ENCODE assay signal across 16 cellular contexts in the genomic region with DNA sequence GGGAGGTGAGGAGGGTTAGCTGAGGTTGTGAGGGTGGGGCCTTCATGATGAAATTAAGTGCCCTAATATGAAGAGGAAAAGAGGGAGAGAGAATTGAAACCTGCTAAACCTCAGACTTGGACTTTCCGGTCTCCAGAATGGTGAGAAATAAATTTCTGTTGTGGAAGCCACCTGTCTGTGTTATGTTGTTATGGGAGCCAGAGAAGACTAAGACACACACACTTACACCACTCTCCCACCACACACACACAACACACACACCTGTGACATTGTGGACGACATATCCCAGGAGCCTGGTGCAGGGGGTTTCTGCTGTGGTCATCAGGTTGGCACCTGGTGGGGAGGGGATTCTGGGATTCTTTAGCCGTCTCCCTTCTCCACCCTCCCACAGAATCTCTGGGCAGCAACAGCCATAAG. TPM values are rescaled to one million over a fixed set of nuclear protein-coding genes. Genes with fewer than 3 reads are reported as not detected.
DNase-seq lines count a peak whose midpoint lies in the region; ATAC-seq, FAIRE-seq and TF ChIP-seq lines count a peak whose summit lies in the region.
"Had no signal": no experiment of that assay in that cellular context is flagged by ENCODE, and none has a peak within 500 bp of the region (broad histone marks: within the 10 kb centered on the region; RNA-seq: fewer than 3 reads in every experiment).

No MANE protein-coding gene starts in this region.

- peak in 1 of 2 experiments; percentile 91; a peak in 3 of 4 replicates for TF ChIP-seq EP300 in GM12878 (IDR thresholded peaks at IDR 0.05; ENCODE audit: borderline replicate concordance in 1 of 2, control insufficient read depth in 1 of 2, low read depth in 2 of 2, low read length in 2 of 2)

- intact Hi-C loops in GM12878 (cut with micrococcal nuclease; ENCODE audit: unreplicated experiment): loop anchor here (2.0 to 10.0 kb wide), 4 partner anchors 60 to 542 kb away; no protein-coding TSS in a partner anchor

- CTCF ChIA-PET in GM12878 (lab: Yijun Ruan, JAX): interaction anchor here (1.1 to 4.0 kb wide), 7 partner anchors 8 to 94 kb away, joined by 3 to 33 read pairs (median 6); no protein-coding TSS in a partner anchor
- CTCF ChIA-PET in activated CD4-positive, alpha-beta T cell treated with anti-CD3 and anti-CD28 coated beads, Interleukin-2, amount 10 ng/mL, durations not matched to agents 7 days and 5 days (lab: Charles Lee): no interaction called here

- H3K9me3 ChIP-seq in GM12878 (replicated peaks; ENCODE audit: control insufficient read depth, insufficient read depth, low read length): peaks cover 6% of the 10 kb centered on the region; the same call in 1 of the 3 replicates
- H3K9me3 ChIP-seq: esophagus squamous epithelium had no signal

- peaks cover 21% of the 10 kb centered on the region for H3K4me1 ChIP-seq in GM12878 (ENCODE audit: control insufficient read depth, insufficient read depth, low read length)
- H3K4me1 ChIP-seq: neural progenitor cell had no signal

- peak; percentile 75 for FAIRE-seq in GM12878 (lab: Jason Lieb, UNC)
- FAIRE-seq: islet of Langerhans had no signal

- H3K27ac ChIP-seq in GM12878 (ENCODE audit: control insufficient read depth, insufficient read depth): peak overlapping the region; percentile 76
- H3K27ac ChIP-seq: esophagus squamous epithelium, neural progenitor cell had no signal

- 2% methylated on average over 3 of the region's 3 CpGs for WGBS in GM12878 (ENCODE audit: insufficient coverage, insufficient replicate concordance, low lambda C conversion rate, missing lambda C conversion rate)

- H3K27me3 Mint-ChIP-seq in activated CD4-positive, alpha-beta T cell treated with anti-CD3 and anti-CD28 coated beads, Interleukin-2, amount 10 ng/mL, durations not matched to agents 7 days and 5 days: peaks cover 7% of the 10 kb centered on the region

- H3K4me2 ChIP-seq in GM12878 (ENCODE audit: control insufficient read depth, insufficient read depth): peak overlapping the region; percentile 39
- H3K4me2 ChIP-seq: neural progenitor cell had no signal

- TF ChIP-seq POLR2A in GM18505 (IDR thresholded peaks at IDR 0.05; ENCODE audit: borderline replicate concordance, extremely low read depth, insufficient read depth, insufficient read length): no peak
- no peak for TF ChIP-seq POLR2A in GM12878 (IDR thresholded peaks at IDR 0.05; ENCODE audit: low read depth, low read length)

- peak; percentile 34 for ATAC-seq in GM18505 (IDR thresholded peaks at IDR 0.05; ENCODE audit: unreplicated experiment)
- ATAC-seq in GM21423 (IDR thresholded peaks at IDR 0.05; ENCODE audit: unreplicated experiment): peak; percentile 19
- peak; percentile 21 for ATAC-seq in HG03064 (IDR thresholded peaks at IDR 0.05; ENCODE audit: low read depth, unreplicated experiment)
- peak; percentile 70 for ATAC-seq in GM12878

- peak overlapping the region; percentile 22; the same call in 1 of the 2 replicates for H3K4me3 ChIP-seq in GM12878
- H3K4me3 ChIP-seq: esophagus squamous epithelium, neural progenitor cell had no signal

- BruUV-seq in GM12878 (replicated peaks; lab: Mats Ljungman, UMichigan): TSS peak; percentile 94

- peak overlapping the region; percentile 22; the same call in 1 of the 2 replicates for H3K9ac ChIP-seq in GM12878 (ENCODE audit: control insufficient read depth, insufficient read depth, low read length)
- H3K9ac ChIP-seq: neural progenitor cell had no signal

- in situ Hi-C loops in GM12878 (cut with MboI): loop anchor here (10.0 kb wide), 1 partner anchor 542 kb away; no protein-coding TSS in a partner anchor
- in situ Hi-C loops in GM13977 (cut with MboI; ENCODE audit: low pct_unique_long_range_greater_than_20kb, low sequenced_read_pairs, unreplicated experiment): no loop called here

- no peak overlapping the region for H3K27ac Mint-ChIP-seq in activated CD4-positive, alpha-beta T cell treated with anti-CD3 and anti-CD28 coated beads, Interleukin-2, amount 10 ng/mL, durations not matched to agents 7 days and 5 days
- H3K27ac Mint-ChIP-seq: CD14-positive monocyte; HFFc6; neural progenitor cell; stimulated activated effector memory CD8-positive, alpha-beta T cell treated with anti-CD3 and anti-CD28 coated beads, Interleukin-12 subunit alpha, Interleukin-12 subunit beta, amount 100 ng/mL, for 72 hours had no signal

- DNase-seq in GM12878 (ENCODE audit: low read depth, low spot score) (peak; percentile 59), GM13977 (ENCODE audit: low spot score) (no peak), OCI-M1 (lab: John Stamatoyannopoulos, UW) (no peak), T1000 (lab: John Stamatoyannopoulos, UW) (no peak)
- DNase-seq in activated CD4-positive, alpha-beta T cell treated with anti-CD3 and anti-CD28 coated beads, Interleukin-2, amount 10 ng/mL, durations not matched to agents 7 days and 5 days: no peak
- DNase-seq: central memory CD4-positive, alpha-beta T cell; esophagus squamous epithelium had no signal

- H3K36me3 Mint-ChIP-seq in activated CD4-positive, alpha-beta T cell treated with anti-CD3 and anti-CD28 coated beads, Interleukin-2, amount 10 ng/mL, durations not matched to agents 7 days and 5 days (ENCODE audit: low read depth): no peaks in the 10 kb centered on the region
- H3K36me3 Mint-ChIP-seq: CD14-positive monocyte; neural progenitor cell; stimulated activated effector memory CD8-positive, alpha-beta T cell treated with anti-CD3 and anti-CD28 coated beads, Interleukin-12 subunit alpha, Interleukin-12 subunit beta, amount 100 ng/mL, for 72 hours had no signal

- RAD21 ChIA-PET in GM12878 (lab: Charles Lee; ENCODE audit: unreplicated experiment): interaction anchor here (1.1 to 3.8 kb wide), 5 partner anchors 8 to 77 kb away, joined by 3 to 19 read pairs (median 8); no protein-coding TSS in a partner anchor

- peaks cover 9% of the 10 kb centered on the region for H3K9me3 Mint-ChIP-seq in activated CD4-positive, alpha-beta T cell treated with anti-CD3 and anti-CD28 coated beads, Interleukin-2, amount 10 ng/mL, durations not matched to agents 7 days and 5 days
- H3K9me3 Mint-ChIP-seq: stimulated activated effector memory CD8-positive, alpha-beta T cell treated with anti-CD3 and anti-CD28 coated beads, Interleukin-12 subunit alpha, Interleukin-12 subunit beta, amount 100 ng/mL, for 72 hours had no signal

- POLR2A ChIA-PET in GM12878 (lab: Charles Lee): interaction anchor here (1.5 to 2.0 kb wide), 4 partner anchors 9 to 79 kb away, joined by 4 to 13 read pairs (median 6); no protein-coding TSS in a partner anchor
- POLR2A ChIA-PET in activated CD4-positive, alpha-beta T cell treated with anti-CD3 and anti-CD28 coated beads, Interleukin-2, amount 10 ng/mL, durations not matched to agents 7 days and 5 days (lab: Charles Lee): no interaction called here

- no peaks in the 10 kb centered on the region for H3K4me1 Mint-ChIP-seq in activated CD4-positive, alpha-beta T cell treated with anti-CD3 and anti-CD28 coated beads, Interleukin-2, amount 10 ng/mL, durations not matched to agents 7 days and 5 days
- H3K4me1 Mint-ChIP-seq: CD14-positive monocyte; stimulated activated effector memory CD8-positive, alpha-beta T cell treated with anti-CD3 and anti-CD28 coated beads, Interleukin-12 subunit alpha, Interleukin-12 subunit beta, amount 100 ng/mL, for 72 hours had no signal

- no peak for TF ChIP-seq RAD21 in GM12878 (IDR thresholded peaks at IDR 0.05; ENCODE audit: insufficient read depth, low read depth, low read length)

- no peaks in the 10 kb centered on the region for H3K36me3 ChIP-seq in GM12878 (ENCODE audit: control insufficient read depth in 2 of 2, insufficient read depth in 2 of 2, low read length in 1 of 2)
- H3K36me3 ChIP-seq: esophagus squamous epithelium, neural progenitor cell had no signal

- peak overlapping the region; percentile 70 for H2AFZ ChIP-seq in GM12878 (ENCODE audit: control insufficient read depth, low read depth, low read length)
- H2AFZ ChIP-seq: neural progenitor cell had no signal

- H4K20me1 ChIP-seq in GM12878 (ENCODE audit: control insufficient read depth, insufficient read depth): no peaks in the 10 kb centered on the region

- no peak overlapping the region for H3K4me3 Mint-ChIP-seq in activated CD4-positive, alpha-beta T cell treated with anti-CD3 and anti-CD28 coated beads, Interleukin-2, amount 10 ng/mL, durations not matched to agents 7 days and 5 days
- H3K4me3 Mint-ChIP-seq: CD14-positive monocyte; HFFc6; stimulated activated effector memory CD8-positive, alpha-beta T cell treated with anti-CD3 and anti-CD28 coated beads, Interleukin-12 subunit alpha, Interleukin-12 subunit beta, amount 100 ng/mL, for 72 hours had no signal

- no peak for TF ChIP-seq CTCF in GM12878 (IDR thresholded peaks at IDR 0.05 in 2 of 3, conservative IDR thresholded peaks at IDR 0.05 in 1 of 3; ENCODE audit: control insufficient read depth in 2 of 3, extremely low read depth in 1 of 3, insufficient read depth in 1 of 3, low read depth in 3 of 3, low read length in 3 of 3)
- no peak for TF ChIP-seq CTCF in GM13977 (IDR thresholded peaks at IDR 0.05; ENCODE audit: extremely low read depth, insufficient read depth, missing control alignments)

- no peaks in the 10 kb centered on the region for H3K27me3 ChIP-seq in GM12878 (replicated peaks in 1 of 2; ENCODE audit: control insufficient read depth in 2 of 2, insufficient read depth in 2 of 2, low read length in 1 of 2)

- no peaks in the 10 kb centered on the region for H3K79me2 ChIP-seq in GM12878 (ENCODE audit: control insufficient read depth, insufficient read depth, low read length)

- SMC1A ChIA-PET in GM12878 (lab: Charles Lee; ENCODE audit: uncharacterized antibody, unreplicated experiment): interaction anchor here (1.1 to 4.7 kb wide), 5 partner anchors 8 to 84 kb away, joined by 3 to 28 read pairs (median 7); no protein-coding TSS in a partner anchor

RNA-seq across cellular contexts. Expression of a gene that starts 14.0 kb away (rescaled TPM):
- 0.81 TPM in 1 of 2 replicates, not detected in the other for total RNA-seq in GM12878 (2013; cell fraction: nucleolus; rRNA removed)
- total RNA-seq in GM12878 (2014; rRNA removed) (not detected in 2 replicates), GM12878 (2014; rRNA removed; fragmentation: Illumina TruSeq; extraction: Trizol) (0.14 TPM in 1 of 2 replicates, not detected in the other), GM12878 (2021) (not detected in 2 replicates)
- not detected for polyA plus RNA-seq in GM12878 (2011; ENCODE audit: low read depth)
- polyA plus RNA-seq in GM12878 (2011; rRNA removed) (0.13 and 0.31 TPM in 2 replicates), GM12878 (2014; fragmentation: Illumina TruSeq; extraction: Trizol) (0.06 TPM in 1 of 2 replicates, not detected in the other), GM12878 (2014; fragmentation: Nextera tagmentation; extraction: Ambion mirVana) (not detected), GM12878 (2014; rRNA removed) (not detected in 2 replicates), GM12878 (2016; fragmentation: Nextera tagmentation; extraction: Ambion mirVana) (not detected)
- 0.40 and 0.84 TPM in 2 replicates for polyA plus RNA-seq in GM12878 (2011; cell fraction: cytosol; rRNA removed)
- 0.73 and 1.4 TPM in 2 replicates for polyA plus RNA-seq in GM12878 (2011; cell fraction: nucleus; rRNA removed)
- 0.28 and 1.5 TPM in 2 replicates for polyA plus RNA-seq in GM12878 (2012)
- not detected in 2 replicates for polyA minus RNA-seq in GM12878 (2011; rRNA and poly(A)+ RNA removed)
- not detected in 2 replicates for polyA minus RNA-seq in GM12878 (2011; cell fraction: cytosol; rRNA and poly(A)+ RNA removed)
- polyA minus RNA-seq in GM12878 (2011; cell fraction: nucleus; rRNA and poly(A)+ RNA removed): 0.67 TPM in 1 of 2 replicates, not detected in the other
- not detected for total RNA-seq in activated CD4-positive, alpha-beta T cell treated with anti-CD3 and anti-CD28 coated beads, Interleukin-2, amount 10 ng/mL, durations not matched to agents 7 days and 5 days
- total RNA-seq: esophagus squamous epithelium, HFFc6, LHCN-M2 had no signal
- polyA plus RNA-seq: CD14-positive monocyte had no signal

RNA-seq across cellular contexts. Expression of a gene that starts 24.0 kb away (rescaled TPM):
- 2.7 and 3.1 TPM in 2 replicates for total RNA-seq in GM12878 (2013; cell fraction: nucleolus; rRNA removed)
- total RNA-seq in GM12878 (2014; rRNA removed) (0.96 and 2.4 TPM in 2 replicates), GM12878 (2014; rRNA removed; fragmentation: Illumina TruSeq; extraction: Trizol) (0.83 and 1.3 TPM in 2 replicates), GM12878 (2021) (1.6 and 1.8 TPM in 2 replicates)
- polyA plus RNA-seq in GM12878 (2011; ENCODE audit: low read depth): 2.2 TPM
- polyA plus RNA-seq in GM12878 (2011; rRNA removed) (0.37 and 0.79 TPM in 2 replicates), GM12878 (2014; fragmentation: Illumina TruSeq; extraction: Trizol) (2.4 and 3.1 TPM in 2 replicates), GM12878 (2014; fragmentation: Nextera tagmentation; extraction: Ambion mirVana) (under 1 TPM; 0.19 to 0.55 TPM), GM12878 (2014; rRNA removed) (3.1 and 4.0 TPM in 2 replicates), GM12878 (2016; fragmentation: Nextera tagmentation; extraction: Ambion mirVana) (1 to 10 TPM; 1.1 to 3.0 TPM)
- polyA plus RNA-seq in GM12878 (2011; cell fraction: cytosol; rRNA removed): 0.64 and 0.87 TPM in 2 replicates
- 3.2 and 5.3 TPM in 2 replicates for polyA plus RNA-seq in GM12878 (2011; cell fraction: nucleus; rRNA removed)
- 3.8 and 5.3 TPM in 2 replicates for polyA plus RNA-seq in GM12878 (2012)
- polyA minus RNA-seq in GM12878 (2011; rRNA and poly(A)+ RNA removed): 0.51 and 1.5 TPM in 2 replicates
- not detected in 2 replicates for polyA minus RNA-seq in GM12878 (2011; cell fraction: cytosol; rRNA and poly(A)+ RNA removed)
- polyA minus RNA-seq in GM12878 (2011; cell fraction: nucleus; rRNA and poly(A)+ RNA removed): 1.5 and 1.8 TPM in 2 replicates
- total RNA-seq in activated CD4-positive, alpha-beta T cell treated with anti-CD3 and anti-CD28 coated beads, Interleukin-2, amount 10 ng/mL, durations not matched to agents 7 days and 5 days: not detected
- total RNA-seq: esophagus squamous epithelium, HFFc6, LHCN-M2 had no signal
- polyA plus RNA-seq: CD14-positive monocyte had no signal

RNA-seq across cellular contexts. Expression of a gene that starts 42.5 kb away (rescaled TPM):
- total RNA-seq in GM12878 (2013; cell fraction: nucleolus; rRNA removed): not detected in 2 replicates
- total RNA-seq in GM12878 (2014; rRNA removed): not detected in 2 replicates
- not detected in 2 replicates for total RNA-seq in GM12878 (2014; rRNA removed; fragmentation: Illumina TruSeq; extraction: Trizol)
- not detected in 2 replicates for total RNA-seq in GM12878 (2021)
- not detected for polyA plus RNA-seq in GM12878 (2011; ENCODE audit: low read depth)
- 0.09 and 0.31 TPM in 2 replicates for polyA plus RNA-seq in GM12878 (2011; rRNA removed)
- polyA plus RNA-seq in GM12878 (2011; cell fraction: cytosol; rRNA removed): 0.07 and 0.20 TPM in 2 replicates
- polyA plus RNA-seq in GM12878 (2011; cell fraction: nucleus; rRNA removed): 0.31 and 0.83 TPM in 2 replicates
- polyA plus RNA-seq in GM12878 (2012): not detected in 2 replicates
- polyA plus RNA-seq in GM12878 (2014; fragmentation: Illumina TruSeq; extraction: Trizol): not detected in 2 replicates
- not detected for polyA plus RNA-seq in GM12878 (2014; fragmentation: Nextera tagmentation; extraction: Ambion mirVana)
- not detected in 2 replicates for polyA plus RNA-seq in GM12878 (2014; rRNA removed)
- polyA plus RNA-seq in GM12878 (2016; fragmentation: Nextera tagmentation; extraction: Ambion mirVana): not detected
- polyA minus RNA-seq in GM12878 (2011; rRNA and poly(A)+ RNA removed): 0.15 TPM in 1 of 2 replicates, not detected in the other
- polyA minus RNA-seq in GM12878 (2011; cell fraction: cytosol; rRNA and poly(A)+ RNA removed): not detected in 2 replicates
- 0.36 TPM in 1 of 2 replicates, not detected in the other for polyA minus RNA-seq in GM12878 (2011; cell fraction: nucleus; rRNA and poly(A)+ RNA removed)
- total RNA-seq in activated CD4-positive, alpha-beta T cell treated with anti-CD3 and anti-CD28 coated beads, Interleukin-2, amount 10 ng/mL, durations not matched to agents 7 days and 5 days: not detected
- total RNA-seq: esophagus squamous epithelium, HFFc6, LHCN-M2 had no signal
- polyA plus RNA-seq: CD14-positive monocyte had no signal

RNA-seq across cellular contexts. Expression of a gene that starts 55.6 kb away (rescaled TPM):
- total RNA-seq in GM12878 (2013; cell fraction: nucleolus; rRNA removed): not detected in 2 replicates
- not detected in 2 replicates for total RNA-seq in GM12878 (2014; rRNA removed)
- total RNA-seq in GM12878 (2014; rRNA removed; fragmentation: Illumina TruSeq; extraction: Trizol): not detected in 2 replicates
- total RNA-seq in GM12878 (2021): not detected in 2 replicates
- not detected for polyA plus RNA-seq in GM12878 (2011; ENCODE audit: low read depth)
- polyA plus RNA-seq in GM12878 (2011; rRNA removed): 0.16 TPM in 1 of 2 replicates, not detected in the other
- not detected in 2 replicates for polyA plus RNA-seq in GM12878 (2011; cell fraction: cytosol; rRNA removed)
- polyA plus RNA-seq in GM12878 (2011; cell fraction: nucleus; rRNA removed): not detected in 2 replicates
- not detected in 2 replicates for polyA plus RNA-seq in GM12878 (2012)
- polyA plus RNA-seq in GM12878 (2014; fragmentation: Illumina TruSeq; extraction: Trizol): not detected in 2 replicates
- polyA plus RNA-seq in GM12878 (2014; fragmentation: Nextera tagmentation; extraction: Ambion mirVana): not detected
- not detected in 2 replicates for polyA plus RNA-seq in GM12878 (2014; rRNA removed)
- not detected for polyA plus RNA-seq in GM12878 (2016; fragmentation: Nextera tagmentation; extraction: Ambion mirVana)
- not detected in 2 replicates for polyA minus RNA-seq in GM12878 (2011; rRNA and poly(A)+ RNA removed)
- polyA minus RNA-seq in GM12878 (2011; cell fraction: cytosol; rRNA and poly(A)+ RNA removed): not detected in 2 replicates
- not detected in 2 replicates for polyA minus RNA-seq in GM12878 (2011; cell fraction: nucleus; rRNA and poly(A)+ RNA removed)
- not detected for total RNA-seq in activated CD4-positive, alpha-beta T cell treated with anti-CD3 and anti-CD28 coated beads, Interleukin-2, amount 10 ng/mL, durations not matched to agents 7 days and 5 days
- total RNA-seq: HFFc6, LHCN-M2 had no signal
- polyA plus RNA-seq: CD14-positive monocyte had no signal

Comparison
In these comparisons a context has a peak if more than half of its experiments do, and no peak if none do; other contexts are left out.
1. ATAC-seq: peak in every context shown above with its lines; median percentile 70 in GM12878; 34 in GM18505; 21 in HG03064; 19 in GM21423.